Comparison of ENCODE assay signal across 34 cellular contexts in genomic region chr7:152862842-152863241, GRCh38.
"Had no signal": no experiment of that assay in that cellular context is flagged by ENCODE, and none has a peak within 500 bp of the region (broad histone marks: within the 10 kb centered on the region; RNA-seq: fewer than 3 reads in every experiment).

No MANE protein-coding gene starts in this region.

- H3K36me3 ChIP-seq: adrenal gland, brain microvascular endothelial cell, breast epithelium had no signal

- H3K27ac Mint-ChIP-seq: activated B cell treated with CpG ODN at 0.5 μM for 24 hours; activated CD4-positive, alpha-beta memory T cell treated with anti-CD3 and anti-CD28 coated beads for 36 hours; activated CD4-positive, alpha-beta T cell treated with anti-CD3 and anti-CD28 coated beads for 36 hours; activated CD8-positive, alpha-beta T cell treated with anti-CD3 and anti-CD28 coated beads for 36 hours; activated naive CD4-positive, alpha-beta T cell treated with anti-CD3 and anti-CD28 coated beads for 36 hours; activated naive CD4-positive, alpha-beta T cell treated with anti-CD3 and anti-CD28 coated beads, Interleukin-2, amount 50 U/mL, for 72 hours; activated naive CD8-positive, alpha-beta T cell treated with anti-CD3 and anti-CD28 coated beads for 36 hours; activated T-cell treated with anti-CD3 and anti-CD28 coated beads, Interleukin-2, amount 50 U/mL, for 72 hours; activated T-helper 1 cell treated with anti-CD3 and anti-CD28 coated beads, Interleukin-12 subunit alpha, Interleukin-12 subunit beta, Interleukin-2, Interleukin-4 antibody, amounts not matched to agents 30 ng/mL and 10 ng/mL and 1 ng/mL, durations not matched to agents 14 hours and 24 hours and 36 hours; activated T-helper 17 cell treated with anti-CD3 and anti-CD28 coated beads, Interleukin-2, amount 50 U/mL, for 72 hours; T-helper 1 cell treated with Interleukin-12 subunit alpha and Interleukin-12 subunit beta and Interleukin-4 antibody, amounts not matched to agents 30 μg/mL and 1 μg/mL, for 36 hours; T-helper 2 cell treated with Interferon-gamma antibody and Interleukin-4, amounts not matched to agents 5 μg/mL and 100 μg/mL, for 36 hours had no signal

- H3K9me3 Mint-ChIP-seq: activated B cell treated with CpG ODN at 0.5 μM for 24 hours; activated CD4-positive, alpha-beta memory T cell treated with anti-CD3 and anti-CD28 coated beads for 36 hours; activated CD8-positive, alpha-beta T cell treated with anti-CD3 and anti-CD28 coated beads for 36 hours; activated naive CD4-positive, alpha-beta T cell treated with anti-CD3 and anti-CD28 coated beads for 36 hours; activated naive CD4-positive, alpha-beta T cell treated with anti-CD3 and anti-CD28 coated beads, Interleukin-2, amount 50 U/mL, for 72 hours; activated naive CD8-positive, alpha-beta T cell treated with anti-CD3 and anti-CD28 coated beads for 36 hours; activated T-cell treated with anti-CD3 and anti-CD28 coated beads, Interleukin-2, amount 50 U/mL, for 4 hours; activated T-cell treated with anti-CD3 and anti-CD28 coated beads, Interleukin-2, amount 50 U/mL, for 72 hours; activated T-helper 1 cell treated with anti-CD3 and anti-CD28 coated beads, Interleukin-12 subunit alpha, Interleukin-12 subunit beta, Interleukin-2, Interleukin-4 antibody, amounts not matched to agents 30 ng/mL and 10 ng/mL and 1 ng/mL, durations not matched to agents 14 hours and 24 hours and 36 hours; activated T-helper 17 cell treated with anti-CD3 and anti-CD28 coated beads, Interleukin-2, amount 50 U/mL, for 72 hours; T-helper 1 cell treated with Interleukin-12 subunit alpha and Interleukin-12 subunit beta and Interleukin-4 antibody, amounts not matched to agents 30 μg/mL and 1 μg/mL, for 36 hours; T-helper 2 cell treated with Interferon-gamma antibody and Interleukin-4, amounts not matched to agents 5 μg/mL and 100 μg/mL, for 36 hours had no signal

- H3K4me1 ChIP-seq: adrenal gland, body of pancreas, breast epithelium had no signal

- H3K9me3 ChIP-seq: adrenal gland, body of pancreas, breast epithelium had no signal

- H3K27me3 Mint-ChIP-seq: activated B cell treated with CpG ODN at 0.5 μM for 24 hours; activated CD4-positive, alpha-beta memory T cell treated with anti-CD3 and anti-CD28 coated beads for 36 hours; activated CD4-positive, alpha-beta T cell treated with anti-CD3 and anti-CD28 coated beads for 36 hours; activated CD8-positive, alpha-beta T cell treated with anti-CD3 and anti-CD28 coated beads for 36 hours; activated naive CD8-positive, alpha-beta T cell treated with anti-CD3 and anti-CD28 coated beads for 36 hours; activated T-helper 17 cell treated with anti-CD3 and anti-CD28 coated beads, Interleukin-2, amount 50 U/mL, for 72 hours had no signal

- H3K4me3 Mint-ChIP-seq: activated B cell treated with CpG ODN at 0.5 μM for 24 hours; activated CD4-positive, alpha-beta memory T cell treated with anti-CD3 and anti-CD28 coated beads for 36 hours; activated CD4-positive, alpha-beta T cell treated with anti-CD3 and anti-CD28 coated beads for 36 hours; activated CD8-positive, alpha-beta T cell treated with anti-CD3 and anti-CD28 coated beads for 36 hours; activated naive CD4-positive, alpha-beta T cell treated with anti-CD3 and anti-CD28 coated beads for 36 hours; activated naive CD8-positive, alpha-beta T cell treated with anti-CD3 and anti-CD28 coated beads for 36 hours; activated T-cell treated with anti-CD3 and anti-CD28 coated beads, Interleukin-2, amount 50 U/mL, for 4 hours; activated T-cell treated with anti-CD3 and anti-CD28 coated beads, Interleukin-2, amount 50 U/mL, for 72 hours; activated T-helper 1 cell treated with anti-CD3 and anti-CD28 coated beads, Interleukin-12 subunit alpha, Interleukin-12 subunit beta, Interleukin-2, Interleukin-4 antibody, amounts not matched to agents 30 ng/mL and 10 ng/mL and 1 ng/mL, durations not matched to agents 14 hours and 24 hours and 36 hours; activated T-helper 17 cell treated with anti-CD3 and anti-CD28 coated beads, Interleukin-2, amount 50 U/mL, for 72 hours; T-helper 1 cell treated with Interleukin-12 subunit alpha and Interleukin-12 subunit beta and Interleukin-4 antibody, amounts not matched to agents 30 μg/mL and 1 μg/mL, for 36 hours; T-helper 2 cell treated with Interferon-gamma antibody and Interleukin-4, amounts not matched to agents 5 μg/mL and 100 μg/mL, for 36 hours had no signal

- H3K27ac ChIP-seq: adrenal gland, body of pancreas, brain microvascular endothelial cell, breast epithelium, VCaP had no signal

- H3K4me3 ChIP-seq: adrenal gland, body of pancreas, breast epithelium had no signal

- H3K27me3 ChIP-seq: adrenal gland, body of pancreas, brain microvascular endothelial cell, breast epithelium had no signal

- DNase-seq: activated B cell treated with CpG ODN at 0.5 μM for 24 hours; activated CD4-positive, alpha-beta memory T cell treated with anti-CD3 and anti-CD28 coated beads for 36 hours; activated CD4-positive, alpha-beta T cell treated with anti-CD3 and anti-CD28 coated beads for 36 hours; activated CD4-positive, alpha-beta T cell treated with anti-CD3 and anti-CD28 coated beads for 48 hours; activated CD4-positive, alpha-beta T cell treated with anti-CD3 and anti-CD28 coated beads, Interleukin-2, amount 50 U/mL, for 1 hour; activated CD4-positive, alpha-beta T cell treated with anti-CD3 and anti-CD28 coated beads, Interleukin-2, amount 50 U/mL, for 4 hours; activated CD4-positive, CD25-positive, alpha-beta regulatory T cell treated with anti-CD3 and anti-CD28 coated beads, Interleukin-2, amount 50 U/mL, for 72 hours; activated CD8-positive, alpha-beta T cell treated with anti-CD3 and anti-CD28 coated beads for 36 hours; activated gamma-delta T cell treated with Interleukin-2 at 50 U/mL for 16 hours; activated naive CD4-positive, alpha-beta T cell; activated naive CD4-positive, alpha-beta T cell treated with anti-CD3 and anti-CD28 coated beads for 36 hours; activated naive CD4-positive, alpha-beta T cell treated with anti-CD3 and anti-CD28 coated beads, Interleukin-2, amount 50 U/mL, for 16 hours; activated naive CD8-positive, alpha-beta T cell treated with anti-CD3 and anti-CD28 coated beads for 36 hours; activated T-cell treated with anti-CD3 and anti-CD28 coated beads for 4 hours; activated T-cell treated with anti-CD3 and anti-CD28 coated beads, Interleukin-2, amount 50 U/mL, for 1 hour; activated T-cell treated with anti-CD3 and anti-CD28 coated beads, Interleukin-2, amount 50 U/mL, for 4 hours; activated T-cell treated with anti-CD3 and anti-CD28 coated beads, Interleukin-2, amount 50 U/mL, for 72 hours; amniotic stem cell; aorta; body of pancreas; brain microvascular endothelial cell; central memory CD4-positive, alpha-beta T cell; cerebellar nuclear complex; T-helper 1 cell; T-helper 2 cell; T-helper 9 cell had no signal

- H3K4me1 Mint-ChIP-seq: activated B cell treated with CpG ODN at 0.5 μM for 24 hours had no signal

- H3K36me3 Mint-ChIP-seq: activated naive CD4-positive, alpha-beta T cell treated with anti-CD3 and anti-CD28 coated beads, Interleukin-2, amount 50 U/mL, for 72 hours had no signal
